ENCODE assay signal across 8 cellular contexts in the genomic region with DNA sequence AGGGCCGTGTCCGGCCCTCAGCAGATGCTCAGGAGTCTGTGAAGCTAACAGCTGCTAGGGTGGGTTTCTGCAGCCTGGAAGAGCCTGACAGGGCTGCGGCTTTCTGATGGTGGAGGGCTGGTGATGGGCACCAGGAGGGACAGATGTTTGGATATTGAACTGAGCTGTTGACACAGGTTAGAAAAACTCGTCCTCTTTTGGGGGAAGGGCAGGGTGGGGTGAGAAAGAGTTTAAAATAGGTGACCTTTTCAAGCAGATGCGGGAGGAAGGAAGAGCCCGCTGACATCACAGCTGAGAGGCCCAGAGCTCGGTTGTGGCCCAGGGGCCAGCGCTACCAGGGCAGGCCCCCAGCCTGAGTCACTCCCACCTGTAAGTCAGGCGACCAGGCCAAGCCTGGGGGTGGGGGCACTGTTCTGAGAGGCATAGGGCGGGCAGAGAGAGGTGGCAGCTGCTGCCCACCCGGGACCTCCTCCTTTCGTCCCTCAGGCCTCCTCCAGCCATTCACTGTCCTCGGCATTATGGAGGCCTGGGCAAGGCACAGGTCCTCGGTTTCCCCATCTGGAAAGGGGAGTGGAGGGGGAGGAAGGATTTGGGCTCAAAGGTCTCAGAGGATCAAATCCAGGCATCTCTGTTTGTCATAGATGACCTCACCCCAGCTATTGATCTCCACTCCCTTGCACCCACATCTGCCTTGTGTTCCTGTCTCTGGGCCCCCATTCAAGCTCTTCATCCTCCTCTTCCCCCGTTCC. TPM values are rescaled to one million over a fixed set of nuclear protein-coding genes. Genes with fewer than 3 reads are reported as not detected.
DNase-seq lines count a peak whose midpoint lies in the region; FAIRE-seq and TF ChIP-seq lines count a peak whose summit lies in the region.

No MANE protein-coding gene starts in this region.

- H4K20me1 ChIP-seq in astrocyte (ENCODE audit: insufficient read depth, low read length): no peaks in the 10 kb centered on the region

- TF ChIP-seq CTCF in astrocyte (IDR thresholded peaks at IDR 0.05; ENCODE audit: insufficient read depth, low read depth, low read length): no peak

- no peak overlapping the region for H2AFZ ChIP-seq in astrocyte (ENCODE audit: low read depth, low read length)

- peak overlapping the region; percentile 30 for H3K4me3 Mint-ChIP-seq in T-helper 1 cell treated with Interleukin-12 subunit alpha and Interleukin-12 subunit beta and Interleukin-4 antibody, amounts not matched to agents 30 μg/mL and 1 μg/mL, for 36 hours
- no peak overlapping the region for H3K4me3 Mint-ChIP-seq in astrocyte (ENCODE audit: unreplicated experiment)

- no peaks in the 10 kb centered on the region for H3K27me3 Mint-ChIP-seq in T-helper 1 cell treated with Interleukin-12 subunit alpha and Interleukin-12 subunit beta and Interleukin-4 antibody, amounts not matched to agents 30 μg/mL and 1 μg/mL, for 36 hours (ENCODE audit: low read depth)
- peaks cover 4% of the 10 kb centered on the region for H3K27me3 Mint-ChIP-seq in astrocyte (ENCODE audit: low read depth, unreplicated experiment)

- no peak for FAIRE-seq in astrocyte (lab: Jason Lieb, UNC)
- no peak for FAIRE-seq in frontal cortex (lab: Jason Lieb, UNC)

- peak overlapping the region; percentile 63 for H3K27ac ChIP-seq in KOPT-K1 (ENCODE audit: low read depth, low read length, poor library complexity, severe bottlenecking)
- no peak overlapping the region for H3K27ac ChIP-seq in astrocyte (ENCODE audit: low read depth, low read length)

- H3K79me2 ChIP-seq in astrocyte (ENCODE audit: insufficient read depth, low read length): no peaks in the 10 kb centered on the region

- peaks cover 9% of the 10 kb centered on the region for H3K4me1 ChIP-seq in astrocyte (ENCODE audit: insufficient read depth, low read length)

- no peaks in the 10 kb centered on the region for H3K9me3 ChIP-seq in KOPT-K1 (ENCODE audit: insufficient read depth, low read length, poor library complexity, severe bottlenecking)
- H3K9me3 ChIP-seq in astrocyte (ENCODE audit: insufficient read depth, low read depth, low read length): no peaks in the 10 kb centered on the region

- peaks cover 34% of the 10 kb centered on the region for H3K4me1 Mint-ChIP-seq in T-helper 1 cell treated with Interleukin-12 subunit alpha and Interleukin-12 subunit beta and Interleukin-4 antibody, amounts not matched to agents 30 μg/mL and 1 μg/mL, for 36 hours (ENCODE audit: low read depth)
- H3K4me1 Mint-ChIP-seq in astrocyte (ENCODE audit: low read depth, unreplicated experiment): peaks cover 16% of the 10 kb centered on the region

- DNase-seq in T-helper 1 cell (no peak), astrocyte (ENCODE audit: low read depth) (no peak), frontal cortex (ENCODE audit: low spot score in 2 of 2) (no peak), glomerular visceral epithelial cell (ENCODE audit: extremely low spot score) (no peak), NCI-H1092 (lab: John Stamatoyannopoulos, UW) (no peak)
- peak; percentile 63 to 69 for DNase-seq in stimulated activated CD8-positive, alpha-beta memory T cell treated with anti-CD3 and anti-CD28 coated beads, Interleukin-2, amount 100 ng/mL, for 48 hours (ENCODE audit: low read depth in 2 of 2)

- H3K27me3 ChIP-seq in astrocyte (ENCODE audit: insufficient read depth, low read length): no peaks in the 10 kb centered on the region

- peak overlapping the region; percentile 85 for H3K27ac Mint-ChIP-seq in T-helper 1 cell treated with Interleukin-12 subunit alpha and Interleukin-12 subunit beta and Interleukin-4 antibody, amounts not matched to agents 30 μg/mL and 1 μg/mL, for 36 hours
- H3K27ac Mint-ChIP-seq in astrocyte (ENCODE audit: unreplicated experiment): peak overlapping the region; percentile 58

- H3K4me3 ChIP-seq in astrocyte (ENCODE audit: insufficient read depth, low read depth, low read length): no peak overlapping the region

- H3K9me3 Mint-ChIP-seq in T-helper 1 cell treated with Interleukin-12 subunit alpha and Interleukin-12 subunit beta and Interleukin-4 antibody, amounts not matched to agents 30 μg/mL and 1 μg/mL, for 36 hours: no peaks in the 10 kb centered on the region
- no peaks in the 10 kb centered on the region for H3K9me3 Mint-ChIP-seq in astrocyte (ENCODE audit: unreplicated experiment)

- H3K36me3 ChIP-seq in KOPT-K1 (ENCODE audit: insufficient read depth, low read length) (no peaks in the 10 kb centered on the region), astrocyte (ENCODE audit: insufficient read depth, low read length) (no peaks in the 10 kb centered on the region)

- H3K4me2 ChIP-seq in astrocyte (ENCODE audit: low read length): no peak overlapping the region

- no peak overlapping the region for H3K9ac ChIP-seq in astrocyte (ENCODE audit: low read length)

- H3K36me3 Mint-ChIP-seq in T-helper 1 cell treated with Interleukin-12 subunit alpha and Interleukin-12 subunit beta and Interleukin-4 antibody, amounts not matched to agents 30 μg/mL and 1 μg/mL, for 36 hours (ENCODE audit: low read depth): no peaks in the 10 kb centered on the region
- H3K36me3 Mint-ChIP-seq in astrocyte (ENCODE audit: low read depth, unreplicated experiment): peaks cover 2% of the 10 kb centered on the region

RNA-seq across cellular contexts. Expression of a gene that starts 32.3 kb away (rescaled TPM):
- total RNA-seq in astrocyte (91.4 and 94.3 TPM in 2 replicates), frontal cortex (22.4 TPM)

Comparison
In these comparisons a context has a peak if more than half of its experiments do, and no peak if none do; other contexts are left out.
1. DNase-seq: peak in stimulated activated CD8-positive, alpha-beta memory T cell treated with anti-CD3 and anti-CD28 coated beads, Interleukin-2, amount 100 ng/mL, for 48 hours (2 of 2); none in T-helper 1 cell (0 of 5), astrocyte (single experiment), frontal cortex (0 of 2), glomerular visceral epithelial cell (single experiment) and NCI-H1092 (single experiment).